ENCODE assay signal across 23 cellular contexts in genomic region chr10:44890721-44891550, GRCh38. TPM values are rescaled to one million over a fixed set of nuclear protein-coding genes. Genes with fewer than 3 reads are reported as not detected.
DNase-seq lines count a peak whose midpoint lies in the region; ATAC-seq and TF ChIP-seq lines count a peak whose summit lies in the region.
"Had no signal": no experiment of that assay in that cellular context is flagged by ENCODE, and none has a peak within 500 bp of the region (broad histone marks: within the 10 kb centered on the region; RNA-seq: fewer than 3 reads in every experiment).

No MANE protein-coding gene starts in this region.

- no peaks in the 10 kb centered on the region for H3K27me3 ChIP-seq in BLaER1
- no peaks in the 10 kb centered on the region for H3K27me3 ChIP-seq in Peyer's patch
- H3K27me3 ChIP-seq: MG63 had no signal

- H3K4me1 Mint-ChIP-seq in stimulated activated memory B cell treated with anti-CD40 and anti-IgM and Interleukin-4, amounts not matched to agents 10 μg/mL and 1 μg/mL and 100 μg/mL, for 72 hours: peaks cover 6% of the 10 kb centered on the region
- H3K4me1 Mint-ChIP-seq: CD8-positive, alpha-beta memory T cell had no signal

- no peak overlapping the region for H3K9ac ChIP-seq in BLaER1
- H3K9ac ChIP-seq: GM23248 had no signal

- no peak overlapping the region for H3K4me3 Mint-ChIP-seq in stimulated activated memory B cell treated with anti-CD40 and anti-IgM and Interleukin-4, amounts not matched to agents 10 μg/mL and 1 μg/mL and 100 μg/mL, for 72 hours
- H3K4me3 Mint-ChIP-seq: CD8-positive, alpha-beta memory T cell had no signal

- H3K36me3 Mint-ChIP-seq in stimulated activated memory B cell treated with anti-CD40 and anti-IgM and Interleukin-4, amounts not matched to agents 10 μg/mL and 1 μg/mL and 100 μg/mL, for 72 hours: no peaks in the 10 kb centered on the region
- H3K36me3 Mint-ChIP-seq: CD8-positive, alpha-beta memory T cell had no signal

- peak; percentile 88 for ATAC-seq in left colon
- ATAC-seq in stimulated activated memory B cell treated with anti-CD40 and anti-IgM and Interleukin-4, amounts not matched to agents 10 μg/mL and 1 μg/mL and 100 μg/mL, for 72 hours: peak; percentile 35
- ATAC-seq: GM12878 had no signal

- H3K4me2 ChIP-seq in BLaER1: peak overlapping the region; percentile 38; the same call in 1 of the 2 replicates

- no peaks in the 10 kb centered on the region for H3K9me3 Mint-ChIP-seq in stimulated activated memory B cell treated with anti-CD40 and anti-IgM and Interleukin-4, amounts not matched to agents 10 μg/mL and 1 μg/mL and 100 μg/mL, for 72 hours
- H3K9me3 Mint-ChIP-seq: CD8-positive, alpha-beta memory T cell had no signal

- H4K20me1 ChIP-seq in BLaER1: no peaks in the 10 kb centered on the region

- H3K36me3 ChIP-seq in BLaER1 (no peaks in the 10 kb centered on the region), Peyer's patch (no peaks in the 10 kb centered on the region)
- H3K36me3 ChIP-seq: MG63 had no signal

- H3K9me3 ChIP-seq in BLaER1 (no peaks in the 10 kb centered on the region), Peyer's patch (no peaks in the 10 kb centered on the region)
- H3K9me3 ChIP-seq: MG63 had no signal

- intact Hi-C loops in left colon (cut with DNase I, micrococcal nuclease): no loop called here

- peak overlapping the region; percentile 29; the same call in 1 of the 2 replicates for H3K27ac ChIP-seq in BLaER1
- H3K27ac ChIP-seq in Peyer's patch: peak overlapping the region in 3 of 4 donors; percentile 17 to 80 (median 50)
- H3K27ac ChIP-seq: GM23248 had no signal

- H3K4me1 ChIP-seq in BLaER1 (peaks cover 56% of the 10 kb centered on the region), Peyer's patch (peaks cover 0 to 25% (median 0%) of the 10 kb centered on the region in 4 donors)

- H3K27ac Mint-ChIP-seq in stimulated activated memory B cell treated with anti-CD40 and anti-IgM and Interleukin-4, amounts not matched to agents 10 μg/mL and 1 μg/mL and 100 μg/mL, for 72 hours: no peak overlapping the region

- no peak for TF ChIP-seq CTCF in Peyer's patch (IDR thresholded peaks at IDR 0.05)

- peaks cover 20% of the 10 kb centered on the region for H3K27me3 Mint-ChIP-seq in stimulated activated memory B cell treated with anti-CD40 and anti-IgM and Interleukin-4, amounts not matched to agents 10 μg/mL and 1 μg/mL and 100 μg/mL, for 72 hours

- DNase-seq in Peyer's patch (peak in 2 of 3 donors; percentile 62 to 66), left colon (peak; percentile 63 to 82), cortex of kidney (lab: John Stamatoyannopoulos, UW) (no peak)
- no peak for DNase-seq in activated effector memory CD4-positive, alpha-beta T cell treated with anti-CD3 and anti-CD28 coated beads, Interleukin-2, amount 50 U/mL, for 16 hours
- no peak for DNase-seq in stimulated activated naive CD4-positive, alpha-beta T cell treated with Interleukin-2 at 50 U/mL for 16 hours (lab: John Stamatoyannopoulos, UW)
- DNase-seq in activated CD4-positive, alpha-beta T cell treated with anti-CD3 and anti-CD28 coated beads for 1 hour: no peak
- DNase-seq: CD8-positive, alpha-beta memory T cell; DMS53; EL; GM23248; HCEC 1CT; IMR-90; Kasumi-1; MG63; NCI-H1092; NCI-H2081 treated with DMSO at 0.1 percent for 48 hours; NCI-H510A treated with DMSO at 0.1 percent for 48 hours; NCI-H774; SIG-M5 had no signal

- H3K4me3 ChIP-seq in BLaER1 (no peak overlapping the region), Peyer's patch (no peak overlapping the region)
- H3K4me3 ChIP-seq: GM12878, GM23248, MG63 had no signal

- TF ChIP-seq POLR2A in Peyer's patch (IDR thresholded peaks at IDR 0.05): no peak

RNA-seq across cellular contexts. Expression of gene TMEM72, which starts 20.2 kb away (rescaled TPM):
- under 1 TPM in 1 of 4 donors, not detected in 3; 0.53 TPM for total RNA-seq in Peyer's patch
- 10 to 100 TPM; 25.0 to 33.1 TPM for total RNA-seq in left colon
- total RNA-seq: CD8-positive, alpha-beta memory T cell; GM12878; GM23248; IMR-90; RPMI7951 had no signal

Comparison
In these comparisons a context has a peak if more than half of its experiments do, and no peak if none do; other contexts are left out.
1. DNase-seq: peak in Peyer's patch (2 of 3) and left colon (2 of 2); none in activated effector memory CD4-positive, alpha-beta T cell treated with anti-CD3 and anti-CD28 coated beads, Interleukin-2, amount 50 U/mL, for 16 hours (single experiment), stimulated activated naive CD4-positive, alpha-beta T cell treated with Interleukin-2 at 50 U/mL for 16 hours (single experiment), cortex of kidney (single experiment) and activated CD4-positive, alpha-beta T cell treated with anti-CD3 and anti-CD28 coated beads for 1 hour (single experiment).
2. RNA of gene TMEM72, which starts 20.2 kb away (total RNA-seq): 25.0 to 33.1 TPM in left colon; 0.53 TPM in Peyer's patch; every median in the first group is over 4 times any median in the second.